8 cellular contexts compared by ENCODE assay signal in the genomic region with DNA sequence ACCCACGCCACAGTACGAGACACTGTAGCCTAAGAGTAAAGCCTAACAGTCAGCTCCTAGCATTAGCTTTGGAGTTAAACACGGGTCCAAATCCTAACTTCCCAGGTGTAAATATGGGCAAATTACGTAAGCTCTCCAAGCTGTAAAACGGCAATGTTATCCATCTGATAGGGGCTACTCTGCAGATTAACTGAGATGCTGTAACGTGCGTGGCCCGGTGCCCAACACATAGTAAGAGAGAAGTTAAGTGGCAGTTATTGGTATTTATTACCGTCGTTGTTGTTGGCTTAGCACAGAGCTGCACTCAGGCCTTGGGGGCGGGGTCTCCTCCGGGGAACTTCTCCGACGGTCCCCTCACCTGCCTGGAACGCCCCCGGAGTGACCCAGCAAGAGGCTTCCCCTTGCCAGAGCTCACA. TPM values are rescaled to one million over a fixed set of nuclear protein-coding genes. Genes with fewer than 3 reads are reported as not detected.
DNase-seq lines count a peak whose midpoint lies in the region; ATAC-seq lines count a peak whose summit lies in the region.

No MANE protein-coding gene starts in this region.

- no peak for ATAC-seq in activated T-helper 17 cell treated with anti-CD3 and anti-CD28 coated beads, Interleukin-2, amount 50 U/mL, for 72 hours (replicated peaks)
- ATAC-seq in left lobe of liver: no peak

- no peaks in the 10 kb centered on the region for H3K27me3 Mint-ChIP-seq in T-helper 2 cell treated with Interferon-gamma antibody and Interleukin-4, amounts not matched to agents 5 μg/mL and 100 μg/mL, for 36 hours (ENCODE audit: low read depth)
- H3K27me3 Mint-ChIP-seq in activated T-helper 17 cell treated with anti-CD3 and anti-CD28 coated beads, Interleukin-2, amount 50 U/mL, for 72 hours: no peaks in the 10 kb centered on the region
- peaks cover 2 to 14% (median 11%) of the 10 kb centered on the region in 3 donors for H3K27me3 Mint-ChIP-seq in immature natural killer cell (ENCODE audit: low read depth in 3 of 3)

- peaks cover 38% of the 10 kb centered on the region for H3K4me1 Mint-ChIP-seq in T-helper 2 cell treated with Interferon-gamma antibody and Interleukin-4, amounts not matched to agents 5 μg/mL and 100 μg/mL, for 36 hours (ENCODE audit: low read depth)
- peaks cover 19% of the 10 kb centered on the region for H3K4me1 Mint-ChIP-seq in activated T-helper 17 cell treated with anti-CD3 and anti-CD28 coated beads, Interleukin-2, amount 50 U/mL, for 72 hours
- H3K4me1 Mint-ChIP-seq in immature natural killer cell: peaks cover 62 to 70% of the 10 kb centered on the region in 2 donors

- peaks cover 8% of the 10 kb centered on the region for H3K36me3 Mint-ChIP-seq in T-helper 2 cell treated with Interferon-gamma antibody and Interleukin-4, amounts not matched to agents 5 μg/mL and 100 μg/mL, for 36 hours (ENCODE audit: low read depth)
- peaks cover 6% of the 10 kb centered on the region for H3K36me3 Mint-ChIP-seq in activated T-helper 17 cell treated with anti-CD3 and anti-CD28 coated beads, Interleukin-2, amount 50 U/mL, for 72 hours (ENCODE audit: low read depth)
- H3K36me3 Mint-ChIP-seq in immature natural killer cell: no peaks in the 10 kb centered on the region

- peak overlapping the region; percentile 94 for H3K27ac Mint-ChIP-seq in T-helper 2 cell treated with Interferon-gamma antibody and Interleukin-4, amounts not matched to agents 5 μg/mL and 100 μg/mL, for 36 hours
- H3K27ac Mint-ChIP-seq in activated T-helper 17 cell treated with anti-CD3 and anti-CD28 coated beads, Interleukin-2, amount 50 U/mL, for 72 hours: peak overlapping the region; percentile 95
- H3K27ac Mint-ChIP-seq in immature natural killer cell: peak overlapping the region; percentile 97 to 99 (median 98)

- H3K4me3 Mint-ChIP-seq in T-helper 2 cell treated with Interferon-gamma antibody and Interleukin-4, amounts not matched to agents 5 μg/mL and 100 μg/mL, for 36 hours: peak overlapping the region; percentile 95
- peak overlapping the region; percentile 94 for H3K4me3 Mint-ChIP-seq in activated T-helper 17 cell treated with anti-CD3 and anti-CD28 coated beads, Interleukin-2, amount 50 U/mL, for 72 hours
- H3K4me3 Mint-ChIP-seq in immature natural killer cell: peak overlapping the region; percentile 96 to 99 (median 99)

- no peaks in the 10 kb centered on the region for H3K9me3 Mint-ChIP-seq in T-helper 2 cell treated with Interferon-gamma antibody and Interleukin-4, amounts not matched to agents 5 μg/mL and 100 μg/mL, for 36 hours
- no peaks in the 10 kb centered on the region for H3K9me3 Mint-ChIP-seq in activated T-helper 17 cell treated with anti-CD3 and anti-CD28 coated beads, Interleukin-2, amount 50 U/mL, for 72 hours
- H3K9me3 Mint-ChIP-seq in immature natural killer cell: no peaks in the 10 kb centered on the region

- peak overlapping the region; percentile 89 for H3K27ac ChIP-seq in substantia nigra (ENCODE audit: low read depth, low read length, poor library complexity, severe bottlenecking)

- no peak for DNase-seq in T-helper 2 cell treated with Interferon-gamma antibody and Interleukin-4, amounts not matched to agents 5 μg/mL and 100 μg/mL, for 36 hours (ENCODE audit: low spot score)
- DNase-seq in T-helper 2 cell (no peak), immature natural killer cell (no peak), substantia nigra (lab: John Stamatoyannopoulos, UW) (peak in 1 of 49 donors; percentile 95), left lobe of liver (ENCODE audit: low spot score) (no peak), AG20443 (ENCODE audit: low spot score) (no peak), ecto neural progenitor cell (ENCODE audit: low spot score) (no peak)

RNA-seq across cellular contexts. Expression of gene TRAPPC3, which starts 0.5 kb away (rescaled TPM):
- total RNA-seq in activated T-helper 17 cell treated with anti-CD3 and anti-CD28 coated beads, Interleukin-2, amount 50 U/mL, for 72 hours: 10 to 100 TPM; 47.8 to 72.6 TPM
- polyA plus RNA-seq in immature natural killer cell: 100 to 1,000 TPM; 113 to 219 (median 129) TPM
- total RNA-seq in left lobe of liver: 24.8 TPM

RNA-seq across cellular contexts. Expression of gene MAP7D1, which starts 7.1 kb away (rescaled TPM):
- total RNA-seq in activated T-helper 17 cell treated with anti-CD3 and anti-CD28 coated beads, Interleukin-2, amount 50 U/mL, for 72 hours: 100 to 1,000 TPM in 1 of 2 donors, 10 to 100 TPM in 1; 97.9 to 164 TPM
- polyA plus RNA-seq in immature natural killer cell: 10 to 100 TPM; 12.4 to 41.9 (median 17.9) TPM
- 13.3 TPM for total RNA-seq in left lobe of liver

RNA-seq across cellular contexts. Expression of gene COL8A2, which starts 23.8 kb away (rescaled TPM):
- under 1 TPM in 1 of 2 donors, not detected in 1; 0.08 TPM for total RNA-seq in activated T-helper 17 cell treated with anti-CD3 and anti-CD28 coated beads, Interleukin-2, amount 50 U/mL, for 72 hours
- polyA plus RNA-seq in immature natural killer cell: under 1 TPM in 1 of 3 donors, not detected in 2; 0.12 TPM
- total RNA-seq in left lobe of liver: 0.50 TPM
